ENCODE assay signal across 18 cellular contexts in genomic region chr7:43671520-43671919, GRCh38.
"Had no signal": no experiment of that assay in that cellular context is flagged by ENCODE, and none has a peak within 500 bp of the region (broad histone marks: within the 10 kb centered on the region; RNA-seq: fewer than 3 reads in every experiment).

No MANE protein-coding gene starts in this region.

- H3K27ac ChIP-seq: ascending aorta, prostate gland, SK-N-MC, thoracic aorta had no signal

- FAIRE-seq: bronchial epithelial cell, colon, small intestine had no signal

- H3K27me3 Mint-ChIP-seq: stimulated activated naive CD8-positive, alpha-beta T cell treated with anti-CD3 and anti-CD28 coated beads, Interleukin-15, amount 100 ng/mL, for 72 hours; T-cell had no signal

- H3K27me3 ChIP-seq: ascending aorta had no signal

- H3K4me3 Mint-ChIP-seq: activated naive CD4-positive, alpha-beta T cell treated with anti-CD3 and anti-CD28 coated beads for 36 hours; neural crest cell; stimulated activated naive CD8-positive, alpha-beta T cell treated with anti-CD3 and anti-CD28 coated beads, Interleukin-15, amount 100 ng/mL, for 72 hours had no signal

- DNase-seq: activated CD8-positive, alpha-beta memory T cell treated with anti-CD3 and anti-CD28 coated beads for 24 hours; activated naive CD4-positive, alpha-beta T cell treated with anti-CD3 and anti-CD28 coated beads for 36 hours; activated T-cell treated with anti-CD3 and anti-CD28 coated beads for 4 hours; hypothalamus; right cardiac atrium; small intestine; stimulated activated CD4-positive, alpha-beta T cell treated with anti-CD3 and anti-CD28 coated beads, Interleukin-4, amount 100 ng/mL, for 24 hours; stimulated activated naive CD8-positive, alpha-beta T cell treated with anti-CD3 and anti-CD28 coated beads, Interleukin-15, amount 100 ng/mL, for 72 hours; T-cell; T-helper 9 cell had no signal

- H3K4me1 Mint-ChIP-seq: neural crest cell had no signal

- H3K27ac Mint-ChIP-seq: stimulated activated naive CD8-positive, alpha-beta T cell treated with anti-CD3 and anti-CD28 coated beads, Interleukin-15, amount 100 ng/mL, for 72 hours had no signal

- H3K36me3 ChIP-seq: ascending aorta, prostate gland, thoracic aorta had no signal

- ATAC-seq: esophagus mucosa; right cardiac atrium; stimulated activated naive CD8-positive, alpha-beta T cell treated with anti-CD3 and anti-CD28 coated beads, Interleukin-15, amount 100 ng/mL, for 72 hours; T-cell had no signal

- H3K4me1 ChIP-seq: prostate gland had no signal

- H3K9me3 ChIP-seq: ascending aorta, prostate gland, thoracic aorta had no signal

- H3K4me3 ChIP-seq: ascending aorta, prostate gland, SK-N-MC, thoracic aorta had no signal
